13 cellular contexts compared by ENCODE assay signal in the genomic region with DNA sequence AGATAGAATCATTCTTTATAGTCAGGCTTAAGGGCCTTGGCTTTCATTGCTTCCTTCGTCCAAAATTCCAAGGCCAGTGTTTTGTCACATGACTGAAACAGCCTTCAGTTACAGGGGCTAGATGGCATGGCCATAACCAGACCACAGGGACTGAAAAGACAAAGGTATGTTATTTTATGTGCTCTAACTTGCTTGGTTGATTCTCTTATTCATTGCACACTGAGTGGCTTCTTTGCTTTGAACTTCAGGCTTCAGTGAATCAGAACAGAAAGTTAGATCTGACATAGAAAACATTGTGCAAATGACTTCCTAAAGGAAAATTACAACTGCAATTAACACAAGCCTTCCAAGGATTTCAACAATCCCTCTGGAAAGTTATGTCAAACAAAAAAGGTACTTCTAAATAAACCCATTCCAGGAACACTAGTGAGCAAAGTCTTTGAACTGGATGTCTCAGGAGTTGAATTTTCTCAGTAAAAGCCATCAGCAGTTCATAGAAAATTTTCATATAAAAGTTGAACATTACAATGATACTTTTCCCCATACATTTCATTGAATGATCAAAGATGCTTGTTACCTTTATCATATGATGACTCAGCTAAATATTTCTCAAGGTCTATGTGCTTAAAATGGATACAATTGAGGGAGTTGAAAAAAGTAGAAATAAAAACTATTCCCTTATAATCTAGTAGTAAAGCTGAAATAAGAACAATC.
DNase-seq lines count a peak whose midpoint lies in the region; ATAC-seq and TF ChIP-seq lines count a peak whose summit lies in the region.
"Had no signal": no experiment of that assay in that cellular context is flagged by ENCODE, and none has a peak within 500 bp of the region (broad histone marks: within the 10 kb centered on the region; RNA-seq: fewer than 3 reads in every experiment).

No MANE protein-coding gene starts in this region.

- TF ChIP-seq CTCF in GM23338 (conservative IDR thresholded peaks at IDR 0.05; ENCODE audit: low read depth in 2 of 2) = no peak
- no peak for TF ChIP-seq CTCF in neural progenitor cell (IDR thresholded peaks at IDR 0.05)

- peak; percentile 71 for ATAC-seq in GM18907 (IDR thresholded peaks at IDR 0.05; ENCODE audit: unreplicated experiment)
- ATAC-seq in GM23338 = no peak
- ATAC-seq in HG03558 (IDR thresholded peaks at IDR 0.05; ENCODE audit: extremely low read depth, unreplicated experiment) = peak; percentile 6
- ATAC-seq: activated naive CD4-positive, alpha-beta T cell treated with anti-CD3 and anti-CD28 coated beads, Interleukin-2, amount 50 U/mL, for 72 hours had no signal

- H4K20me1 ChIP-seq in GM23338 (replicated peaks; ENCODE audit: insufficient read depth) (no peaks in the 10 kb centered on the region), neural progenitor cell (ENCODE audit: low read depth) (no peaks in the 10 kb centered on the region)

- H3K27me3 ChIP-seq in GM23338 (ENCODE audit: insufficient read depth) (no peaks in the 10 kb centered on the region), neural progenitor cell (no peaks in the 10 kb centered on the region)

- H3K4me1 ChIP-seq in GM23338 (ENCODE audit: insufficient read depth) = no peaks in the 10 kb centered on the region
- H3K4me1 ChIP-seq in neural progenitor cell = peaks cover 3% of the 10 kb centered on the region

- no peaks in the 10 kb centered on the region for H3K27me3 Mint-ChIP-seq in GM23338 (ENCODE audit: insufficient read depth, low read depth, poor library complexity)
- H3K27me3 Mint-ChIP-seq in neural progenitor cell (ENCODE audit: insufficient read depth, low read depth) = no peaks in the 10 kb centered on the region

- H3K4me3 Mint-ChIP-seq in GM23338 (no peak overlapping the region), neural progenitor cell (no peak overlapping the region)

- intact Hi-C loops in posterior cingulate gyrus (cut with DNase I) = no loop called here

- DNase-seq in GM23338 (ENCODE audit: low spot score) = no peak
- no peak for DNase-seq in neural progenitor cell (ENCODE audit: low spot score)
- DNase-seq in NCI-H2227 treated with DMSO at 0.1 percent for 48 hours (lab: John Stamatoyannopoulos, UW) = no peak
- DNase-seq in posterior cingulate gyrus = no peak
- DNase-seq in T-helper 1 cell = no peak
- no peak for DNase-seq in NCI-H146 (lab: John Stamatoyannopoulos, UW)
- DNase-seq: activated CD8-positive, alpha-beta memory T cell treated with anti-CD3 and anti-CD28 coated beads, Interleukin-2, amount 50 U/mL, for 4 hours; caudate nucleus; foreskin fibroblast; small intestine had no signal

- H3K36me3 ChIP-seq in GM23338 (ENCODE audit: insufficient read depth) (no peaks in the 10 kb centered on the region), neural progenitor cell (no peaks in the 10 kb centered on the region)

- H3K36me3 Mint-ChIP-seq in GM23338 (ENCODE audit: low read depth) (no peaks in the 10 kb centered on the region), neural progenitor cell (peaks cover 4% of the 10 kb centered on the region)
- H3K36me3 Mint-ChIP-seq: activated naive CD4-positive, alpha-beta T cell treated with anti-CD3 and anti-CD28 coated beads, Interleukin-2, amount 50 U/mL, for 72 hours had no signal

- no peak overlapping the region for H3K27ac Mint-ChIP-seq in GM23338
- H3K27ac Mint-ChIP-seq in neural progenitor cell = peak overlapping the region; percentile 13
- H3K27ac Mint-ChIP-seq: activated naive CD4-positive, alpha-beta T cell treated with anti-CD3 and anti-CD28 coated beads, Interleukin-2, amount 50 U/mL, for 72 hours had no signal

- 0 out of 2 replicates have a peak overlapping the region, but pooled peaks have one; percentile 2 for H2AFZ ChIP-seq in GM23338
- no peak overlapping the region for H2AFZ ChIP-seq in neural progenitor cell (replicated peaks)

- H3K9me3 Mint-ChIP-seq in GM23338 (no peaks in the 10 kb centered on the region), neural progenitor cell (peaks cover 8% of the 10 kb centered on the region)
- H3K9me3 Mint-ChIP-seq: activated naive CD4-positive, alpha-beta T cell treated with anti-CD3 and anti-CD28 coated beads, Interleukin-2, amount 50 U/mL, for 72 hours had no signal

- no peak overlapping the region for H3K9ac ChIP-seq in neural progenitor cell

- H3K4me2 ChIP-seq in GM23338 (no peak overlapping the region), neural progenitor cell (no peak overlapping the region)

- H3K4me1 Mint-ChIP-seq in GM23338 = no peaks in the 10 kb centered on the region
- peaks cover 15% of the 10 kb centered on the region for H3K4me1 Mint-ChIP-seq in neural progenitor cell

- H3K27ac ChIP-seq in GM23338 (ENCODE audit: low read depth) = no peak overlapping the region
- no peak overlapping the region for H3K27ac ChIP-seq in neural progenitor cell

- H3K9me3 ChIP-seq in neural progenitor cell (ENCODE audit: low read depth) = no peaks in the 10 kb centered on the region

- no peak overlapping the region for H3K4me3 ChIP-seq in GM23338
- H3K4me3 ChIP-seq in neural progenitor cell = no peak overlapping the region

- H3F3A ChIP-seq in GM23338 (replicated peaks; ENCODE audit: low read depth) = no peaks in the 10 kb centered on the region
- no peaks in the 10 kb centered on the region for H3F3A ChIP-seq in neural progenitor cell (ENCODE audit: low read depth)

- H3K79me2 ChIP-seq in GM23338 (replicated peaks; ENCODE audit: insufficient read depth) = no peaks in the 10 kb centered on the region
- H3K79me2 ChIP-seq in neural progenitor cell (ENCODE audit: low read depth) = no peaks in the 10 kb centered on the region

- no peaks in the 10 kb centered on the region for H3K9me2 ChIP-seq in GM23338 (ENCODE audit: insufficient read depth)

TF ChIP-seq in GM23338, 12 proteins besides CTCF, POLR2A, EP300 and RAD21 (continues in another document):
- TF ChIP-seq NANOG (IDR thresholded peaks at IDR 0.05; ENCODE audit: borderline replicate concordance) (no peak), JUNB (IDR thresholded peaks at IDR 0.05; ENCODE audit: unreplicated experiment) (no peak), ZNF331 (CRISPR knock-in tag; IDR thresholded peaks at IDR 0.05; ENCODE audit: low read depth) (no peak)
- TF ChIP-seq, protein P1, sequence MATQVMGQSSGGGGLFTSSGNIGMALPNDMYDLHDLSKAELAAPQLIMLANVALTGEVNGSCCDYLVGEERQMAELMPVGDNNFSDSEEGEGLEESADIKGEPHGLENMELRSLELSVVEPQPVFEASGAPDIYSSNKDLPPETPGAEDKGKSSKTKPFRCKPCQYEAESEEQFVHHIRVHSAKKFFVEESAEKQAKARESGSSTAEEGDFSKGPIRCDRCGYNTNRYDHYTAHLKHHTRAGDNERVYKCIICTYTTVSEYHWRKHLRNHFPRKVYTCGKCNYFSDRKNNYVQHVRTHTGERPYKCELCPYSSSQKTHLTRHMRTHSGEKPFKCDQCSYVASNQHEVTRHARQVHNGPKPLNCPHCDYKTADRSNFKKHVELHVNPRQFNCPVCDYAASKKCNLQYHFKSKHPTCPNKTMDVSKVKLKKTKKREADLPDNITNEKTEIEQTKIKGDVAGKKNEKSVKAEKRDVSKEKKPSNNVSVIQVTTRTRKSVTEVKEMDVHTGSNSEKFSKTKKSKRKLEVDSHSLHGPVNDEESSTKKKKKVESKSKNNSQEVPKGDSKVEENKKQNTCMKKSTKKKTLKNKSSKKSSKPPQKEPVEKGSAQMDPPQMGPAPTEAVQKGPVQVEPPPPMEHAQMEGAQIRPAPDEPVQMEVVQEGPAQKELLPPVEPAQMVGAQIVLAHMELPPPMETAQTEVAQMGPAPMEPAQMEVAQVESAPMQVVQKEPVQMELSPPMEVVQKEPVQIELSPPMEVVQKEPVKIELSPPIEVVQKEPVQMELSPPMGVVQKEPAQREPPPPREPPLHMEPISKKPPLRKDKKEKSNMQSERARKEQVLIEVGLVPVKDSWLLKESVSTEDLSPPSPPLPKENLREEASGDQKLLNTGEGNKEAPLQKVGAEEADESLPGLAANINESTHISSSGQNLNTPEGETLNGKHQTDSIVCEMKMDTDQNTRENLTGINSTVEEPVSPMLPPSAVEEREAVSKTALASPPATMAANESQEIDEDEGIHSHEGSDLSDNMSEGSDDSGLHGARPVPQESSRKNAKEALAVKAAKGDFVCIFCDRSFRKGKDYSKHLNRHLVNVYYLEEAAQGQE (IDR thresholded peaks at IDR 0.05; ENCODE audit: unreplicated experiment) = no peak
